In the genomic region with DNA sequence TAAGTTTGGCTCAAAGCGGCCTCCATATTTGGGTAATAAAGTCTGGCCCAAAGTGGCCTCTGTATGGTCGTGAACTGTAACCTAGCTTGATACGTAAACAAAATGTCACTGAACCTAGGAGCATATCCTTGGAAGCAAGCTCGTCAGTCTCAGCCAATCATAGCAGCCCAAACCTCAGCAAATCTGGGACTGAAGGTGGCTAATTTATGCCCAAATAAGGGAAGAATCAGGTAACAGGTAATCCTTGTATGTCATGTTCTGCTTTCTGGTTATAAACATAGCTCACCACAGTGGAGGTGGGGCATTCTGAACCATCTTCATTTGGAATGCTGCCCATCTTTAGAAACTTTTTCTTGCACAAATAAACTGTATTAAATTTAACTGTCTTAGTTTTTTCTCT, we compare ENCODE assay signal across 25 cellular contexts.
"Had no signal": no experiment of that assay in that cellular context is flagged by ENCODE, and none has a peak within 500 bp of the region (broad histone marks: within the 10 kb centered on the region; RNA-seq: fewer than 3 reads in every experiment).

No MANE protein-coding gene starts in this region.

- ATAC-seq: activated CD8-positive, alpha-beta memory T cell treated with anti-CD3 and anti-CD28 coated beads, Interleukin-2, amount 10 ng/mL, durations not matched to agents 7 days and 5 days; T-helper 17 cell had no signal

- DNase-seq: activated B cell treated with CpG ODN at 0.5 μM for 24 hours; activated CD4-positive, alpha-beta T cell treated with anti-CD3 and anti-CD28 coated beads for 1 hour; activated CD4-positive, alpha-beta T cell treated with anti-CD3 and anti-CD28 coated beads, Interleukin-2, amount 10 ng/mL, durations not matched to agents 24 days and 14 days; activated CD4-positive, alpha-beta T cell treated with anti-CD3 and anti-CD28 coated beads, Interleukin-2, amount 50 U/mL, for 48 hours; activated CD8-positive, alpha-beta memory T cell treated with anti-CD3 and anti-CD28 coated beads, Interleukin-2, amount 10 ng/mL, durations not matched to agents 7 days and 5 days; activated effector memory CD4-positive, alpha-beta T cell treated with Interleukin-2 at 50 U/mL for 16 hours; activated naive CD4-positive, alpha-beta T cell; activated T-cell treated with anti-CD3 and anti-CD28 coated beads, Interleukin-2, amount 50 U/mL, for 24 hours; aorta; caudate nucleus; colonic mucosa; MG63; MV-4-11; NCI-H1105; NCI-H1436; NCI-H1694 treated with DMSO at 0.1 percent for 48 hours; NCI-H2029 treated with DMSO at 0.1 percent for 48 hours; NCI-H345; NCI-H510A; NCI-H526 treated with DMSO at 0.1 percent for 48 hours; PC-9; SIG-M5; T-helper 17 cell; T-helper 9 cell had no signal

- H3K4me2 ChIP-seq: PC-9 had no signal

- H3K9me3 ChIP-seq: breast epithelium, colonic mucosa, MG63 had no signal

- H2AFZ ChIP-seq: PC-9 had no signal

- H3K4me3 ChIP-seq: breast epithelium, colonic mucosa, MG63, PC-9 had no signal

- H3K4me1 ChIP-seq: breast epithelium, colonic mucosa had no signal

- H3K27me3 ChIP-seq: breast epithelium, colonic mucosa, MG63 had no signal

- H3K36me3 ChIP-seq: breast epithelium, colonic mucosa, MG63 had no signal

- H3K27ac ChIP-seq: breast epithelium, colonic mucosa, PC-9 had no signal
